ENCODE assay signal across 26 cellular contexts in the genomic region with DNA sequence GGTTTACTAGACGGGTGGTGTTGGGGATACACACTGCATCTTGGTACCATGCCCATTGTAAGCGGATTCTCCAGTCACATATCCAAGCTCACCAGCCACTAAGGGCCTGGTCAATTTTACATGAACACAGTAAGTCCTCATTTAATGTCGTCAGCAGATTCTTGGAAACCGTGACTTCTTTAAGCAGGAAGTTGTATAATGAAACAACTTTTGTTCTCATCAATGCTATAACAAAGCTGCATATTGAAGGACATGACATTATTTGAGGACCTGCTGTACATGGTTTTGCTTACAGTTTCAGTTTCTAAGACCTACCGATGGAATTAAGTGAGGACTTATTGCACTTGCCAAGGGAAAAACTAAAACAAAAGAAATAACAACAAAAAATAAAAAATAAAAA.
"Had no signal": no experiment of that assay in that cellular context is flagged by ENCODE, and none has a peak within 500 bp of the region (broad histone marks: within the 10 kb centered on the region; RNA-seq: fewer than 3 reads in every experiment).

No MANE protein-coding gene starts in this region.

- DNase-seq: activated CD4-positive, alpha-beta memory T cell treated with anti-CD3 and anti-CD28 coated beads for 36 hours; activated CD4-positive, alpha-beta T cell treated with anti-CD3 and anti-CD28 coated beads, Interleukin-2, amount 10 ng/mL, durations not matched to agents 7 days and 5 days; activated CD8-positive, alpha-beta memory T cell treated with anti-CD3 and anti-CD28 coated beads, Interleukin-2, amount 50 U/mL, for 4 hours; activated gamma-delta T cell treated with Interleukin-2 at 50 U/mL for 16 hours; activated naive CD4-positive, alpha-beta T cell treated with anti-CD3 and anti-CD28 coated beads for 36 hours; activated T-cell treated with anti-CD3 and anti-CD28 coated beads for 4 hours; activated T-cell treated with anti-CD3 and anti-CD28 coated beads, Interleukin-2, amount 50 U/mL, for 4 hours; adrenal gland; body of pancreas; NCI-H1048; NCI-H1105 treated with DMSO at 0.1 percent for 48 hours; NCI-H1436; NCI-H1694; NCI-H1930; NCI-H2081 treated with DMSO at 0.1 percent for 48 hours; NCI-H226; NCI-H446 treated with DMSO at 0.1 percent for 48 hours; NCI-H524; NK-92 treated with Interleukin-12 subunit alpha and Interleukin-12 subunit beta, amount 100 ng/mL, for 24 hours; T1000 had no signal

- H3K27ac ChIP-seq: adrenal gland, body of pancreas, breast epithelium, RWPE1, SK-N-MC had no signal

- H3K27me3 ChIP-seq: adrenal gland, body of pancreas, breast epithelium had no signal

- H3K9me3 ChIP-seq: adrenal gland, body of pancreas, breast epithelium had no signal

- H3K4me3 ChIP-seq: adrenal gland, body of pancreas, breast epithelium, K562, SK-N-MC had no signal

- ATAC-seq: activated naive CD4-positive, alpha-beta T cell treated with anti-CD3 and anti-CD28 coated beads, Interleukin-2, amount 50 U/mL, for 72 hours; activated T-cell treated with anti-CD3 and anti-CD28 coated beads, Interleukin-2, amount 50 U/mL, for 4 hours; body of pancreas; K562; Right ventricle myocardium inferior had no signal

- H3K4me1 ChIP-seq: adrenal gland, body of pancreas, breast epithelium had no signal
